In genomic region chr20:23086056-23086551, GRCh38 we compare ENCODE assay signal across 8 cellular contexts. TPM values are rescaled to one million over a fixed set of nuclear protein-coding genes. Genes with fewer than 3 reads are reported as not detected.
DNase-seq lines count a peak whose midpoint lies in the region; ATAC-seq and FAIRE-seq lines count a peak whose summit lies in the region.
"Had no signal": no experiment of that assay in that cellular context is flagged by ENCODE, and none has a peak within 500 bp of the region (broad histone marks: within the 10 kb centered on the region; RNA-seq: fewer than 3 reads in every experiment).

Gene CD93 (minus strand): TSS chr20:23086324. CDS start chr20:23086192, 132 bp downstream.

- no peaks in the 10 kb centered on the region for H3K27me3 Mint-ChIP-seq in T-helper 17 cell

- no peak for FAIRE-seq in GM19239 (lab: Jason Lieb, UNC)
- FAIRE-seq: endometrium had no signal

- no peaks in the 10 kb centered on the region for H3K9me3 ChIP-seq in T-helper 17 cell (ENCODE audit: control insufficient read depth, low read length, poor library complexity, severe bottlenecking)

- intact Hi-C loops in left cardiac atrium (cut with DNase I): loop anchor here in 1 of 2 donors (5.0 kb wide), 1 partner anchor 46 kb away; no protein-coding TSS in a partner anchor

- ATAC-seq in GM21723 (IDR thresholded peaks at IDR 0.05; ENCODE audit: unreplicated experiment): peak; percentile 57
- ATAC-seq in T-helper 17 cell: peak; percentile 71
- peak; percentile 62 to 67 for ATAC-seq in left cardiac atrium
- ATAC-seq in HG03521 (IDR thresholded peaks at IDR 0.05; ENCODE audit: unreplicated experiment): no peak
- ATAC-seq in HG03108 (IDR thresholded peaks at IDR 0.05; ENCODE audit: unreplicated experiment): no peak

- H3K4me3 Mint-ChIP-seq in T-helper 17 cell: peak within 1 kb of the TSS; percentile 88

- DNase-seq in T-helper 17 cell (no peak), left cardiac atrium (peak; percentile 76), GM19239 (ENCODE audit: insufficient read length, low spot score) (no peak)
- peak; percentile 33 for DNase-seq in stimulated activated CD8-positive, alpha-beta memory T cell treated with anti-CD3 and anti-CD28 coated beads, Interleukin-4, amount 100 ng/mL, for 48 hours

- peak within 1 kb of the TSS; percentile 51 for H3K27ac Mint-ChIP-seq in T-helper 17 cell

- H3K36me3 Mint-ChIP-seq in T-helper 17 cell (ENCODE audit: low read depth): no peaks in the 10 kb centered on the region

- peaks cover 17% of the 10 kb centered on the region for H3K4me1 Mint-ChIP-seq in T-helper 17 cell

RNA-seq across cellular contexts. Expression of gene CD93, which starts in this region (rescaled TPM):
- 1 to 10 TPM; 2.1 to 6.4 TPM for total RNA-seq in T-helper 17 cell
- 100 to 1,000 TPM in 1 of 2 donors, 10 to 100 TPM in 1; 46.3 to 102 TPM for total RNA-seq in left cardiac atrium

Comparison
In these comparisons a context has a peak if more than half of its experiments do, and no peak if none do; other contexts are left out.
1. RNA of gene CD93 (total RNA-seq): 46.3 to 102 TPM in left cardiac atrium; 2.1 to 6.4 TPM in T-helper 17 cell; every median in the first group is over 4 times any median in the second.
2. ATAC-seq: peak in GM21723 (single experiment), T-helper 17 cell (single experiment) and left cardiac atrium (2 of 2); none in HG03521 (single experiment) and HG03108 (single experiment).
3. DNase-seq: peak in left cardiac atrium (single experiment) and stimulated activated CD8-positive, alpha-beta memory T cell treated with anti-CD3 and anti-CD28 coated beads, Interleukin-4, amount 100 ng/mL, for 48 hours (single experiment); none in T-helper 17 cell (0 of 3) and GM19239 (single experiment).